21 cellular contexts compared by ENCODE assay signal in the genomic region with DNA sequence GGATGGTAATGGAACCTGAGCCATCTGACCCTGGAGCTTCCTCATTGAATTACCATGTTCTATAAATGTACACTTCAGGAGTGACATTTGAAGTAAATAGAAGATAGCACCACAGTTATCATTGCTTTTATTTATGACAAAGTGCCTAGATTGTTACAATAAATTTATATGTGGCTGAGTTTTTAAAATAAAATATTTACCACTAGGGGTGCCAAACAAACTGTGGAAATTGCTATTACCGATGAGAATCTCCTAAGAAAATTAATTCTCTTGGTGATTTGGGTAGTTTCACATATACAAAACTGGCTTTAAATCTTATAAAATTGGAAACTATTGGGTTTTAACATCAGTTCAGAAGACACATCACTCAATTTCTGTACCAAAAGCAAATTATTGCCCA. TPM values are rescaled to one million over a fixed set of nuclear protein-coding genes. Genes with fewer than 3 reads are reported as not detected.
A peak's percentile ranks its signal among the peaks of the same experiment; 100 is the strongest.
DNase-seq lines count a peak whose midpoint lies in the region; ATAC-seq and TF ChIP-seq lines count a peak whose summit lies in the region.
"Had no signal": no experiment of that assay in that cellular context is flagged by ENCODE, and none has a peak within 500 bp of the region (broad histone marks: within the 10 kb centered on the region; RNA-seq: fewer than 3 reads in every experiment).

No MANE protein-coding gene starts in this region.

- H3K36me3 ChIP-seq in KMS-11 (ENCODE audit: insufficient read depth) (no peaks in the 10 kb centered on the region), mammary epithelial cell (ENCODE audit: insufficient read depth, low read length) (no peaks in the 10 kb centered on the region), neural cell (ENCODE audit: insufficient read depth, low read length) (no peaks in the 10 kb centered on the region), H7 (replicated peaks; ENCODE audit: control insufficient read depth, insufficient read depth, low read length) (no peaks in the 10 kb centered on the region)
- H3K36me3 ChIP-seq: BLaER1 treated with 17β-estradiol and CSF1 and Interleukin-3, amounts not matched to agents 10 nM and 100 nM; pancreas; thoracic aorta had no signal

- intact Hi-C loops in mammary epithelial cell (cut with micrococcal nuclease), result loop anchor here (5.0 to 10.0 kb wide), 3 partner anchors 330 to 593 kb away; no protein-coding TSS in a partner anchor

- H3K79me2 ChIP-seq in KMS-11 (ENCODE audit: insufficient read depth, low read depth) (no peaks in the 10 kb centered on the region), mammary epithelial cell (ENCODE audit: insufficient read depth, low read length) (no peaks in the 10 kb centered on the region), neural cell (replicated peaks; ENCODE audit: insufficient read depth, low read length) (no peaks in the 10 kb centered on the region)

- no peaks in the 10 kb centered on the region for H3K9me2 ChIP-seq in neural cell (ENCODE audit: insufficient read depth, low read length)

- CTCF ChIA-PET in mammary epithelial cell (lab: Charles Lee; ENCODE audit: low non-redundant PET), result interaction anchor here (0.6 kb wide), 1 partner anchor 19 kb away, joined by 3 read pairs; no protein-coding TSS in a partner anchor

- 71% methylated on average over 1 of the region's 1 CpG for WGBS in mammary epithelial cell (ENCODE audit: low coverage, missing lambda C conversion rate)

- H3K9ac ChIP-seq in KMS-11 (no peak overlapping the region), mammary epithelial cell (ENCODE audit: insufficient read depth, low read length) (no peak overlapping the region), neural cell (ENCODE audit: low read length) (no peak overlapping the region)
- H3K9ac ChIP-seq: BLaER1 treated with 17β-estradiol and CSF1 and Interleukin-3, amounts not matched to agents 10 nM and 100 nM had no signal

- in situ Hi-C loops in mammary epithelial cell (cut with MboI; ENCODE audit: low sequenced_read_pairs in 2 of 2), result no loop called here

- H3F3A ChIP-seq in neural cell (ENCODE audit: insufficient read depth, low read length, poor library complexity, severe bottlenecking), result no peaks in the 10 kb centered on the region

- TF ChIP-seq EP300 in neural cell (conservative IDR thresholded peaks at IDR 0.05; ENCODE audit: poor library complexity, severe bottlenecking), result no peak

- H3K9me3 Mint-ChIP-seq in immature natural killer cell, result no peaks in the 10 kb centered on the region
- H3K9me3 Mint-ChIP-seq: activated CD4-positive, alpha-beta memory T cell treated with anti-CD3 and anti-CD28 coated beads for 36 hours; activated T-cell treated with anti-CD3 and anti-CD28 coated beads, Interleukin-2, amount 50 U/mL, for 4 hours had no signal

- DNase-seq in mammary epithelial cell (no peak), H7 (no peak), immature natural killer cell (no peak), NCI-H510A treated with DMSO at 0.1 percent for 48 hours (lab: John Stamatoyannopoulos, UW) (no peak)
- DNase-seq: activated CD4-positive, alpha-beta memory T cell treated with anti-CD3 and anti-CD28 coated beads for 36 hours; activated T-cell treated with anti-CD3 and anti-CD28 coated beads, Interleukin-2, amount 50 U/mL, for 4 hours; effector CD4-positive, alpha-beta T cell; left colon; mucosa of descending colon; NCI-H1436; NCI-H345; pancreas had no signal

- no peak overlapping the region for H3K27ac Mint-ChIP-seq in immature natural killer cell
- H3K27ac Mint-ChIP-seq: activated CD4-positive, alpha-beta memory T cell treated with anti-CD3 and anti-CD28 coated beads for 36 hours; activated naive CD8-positive, alpha-beta T cell had no signal

- no peak for TF ChIP-seq RAD21 in neural cell (conservative IDR thresholded peaks at IDR 0.05)

- TF ChIP-seq CTCF in C4-2B (conservative IDR thresholded peaks at IDR 0.05), result peak; percentile 61
- peak; percentile 59 for TF ChIP-seq CTCF in KMS-11 (conservative IDR thresholded peaks at IDR 0.05; ENCODE audit: low read depth, low read length)
- TF ChIP-seq CTCF in mammary epithelial cell (conservative IDR thresholded peaks at IDR 0.05 in 1 of 2, IDR thresholded peaks at IDR 0.05 in 1 of 2; ENCODE audit: extremely low read depth in 1 of 2, insufficient read depth in 1 of 2, low read depth in 1 of 2, low read length in 2 of 2), result peak; percentile 20 to 32
- TF ChIP-seq CTCF in neural cell (IDR thresholded peaks at IDR 0.05; ENCODE audit: poor library complexity, severe bottlenecking), result peak; percentile 47

- no peak for ATAC-seq in HG03045 (IDR thresholded peaks at IDR 0.05; ENCODE audit: unreplicated experiment)
- ATAC-seq: activated T-cell treated with anti-CD3 and anti-CD28 coated beads, Interleukin-2, amount 50 U/mL, for 4 hours; left colon; mucosa of descending colon; pancreas had no signal

- no TSS peak for BruUV-seq in mammary epithelial cell (replicated peaks; lab: Mats Ljungman, UMichigan)

- H3K4me3 ChIP-seq in KMS-11 (IDR thresholded peaks at IDR 0.05; ENCODE audit: insufficient read depth, low read depth, low read length) (no peak overlapping the region), mammary epithelial cell (replicated peaks in 1 of 3; ENCODE audit: insufficient read depth in 1 of 3, low read depth in 2 of 3, low read length in 3 of 3) (no peak overlapping the region), neural cell (ENCODE audit: low read length) (no peak overlapping the region), H7 (ENCODE audit: insufficient read depth, low read depth, low read length) (no peak overlapping the region)
- H3K4me3 ChIP-seq: BLaER1 treated with 17β-estradiol and CSF1 and Interleukin-3, amounts not matched to agents 10 nM and 100 nM; mucosa of descending colon; pancreas; SK-N-MC; thoracic aorta had no signal

- H3K27me3 Mint-ChIP-seq in immature natural killer cell (ENCODE audit: low read depth in 3 of 3), result peaks cover 6 to 13% (median 11%) of the 10 kb centered on the region in 3 donors

- H3K4me2 ChIP-seq in KMS-11 (no peak overlapping the region), mammary epithelial cell (ENCODE audit: insufficient read depth, low read depth, low read length) (no peak overlapping the region), neural cell (ENCODE audit: low read length) (no peak overlapping the region)
- H3K4me2 ChIP-seq: BLaER1 treated with 17β-estradiol and CSF1 and Interleukin-3, amounts not matched to agents 10 nM and 100 nM had no signal

- peaks cover 0 to 6% of the 10 kb centered on the region in 2 donors for H3K4me1 Mint-ChIP-seq in immature natural killer cell

- dilution Hi-C loops in mammary epithelial cell (cut with HindIII; ENCODE audit: low sequenced_read_pairs), result no loop called here

- H3K9me3 ChIP-seq in mammary epithelial cell (replicated peaks; ENCODE audit: insufficient read depth, low read length), result no peaks in the 10 kb centered on the region
- H3K9me3 ChIP-seq in neural cell (ENCODE audit: low read length), result no peaks in the 10 kb centered on the region
- H3K9me3 ChIP-seq: BLaER1 treated with 17β-estradiol and CSF1 and Interleukin-3, amounts not matched to agents 10 nM and 100 nM; mucosa of descending colon; pancreas; thoracic aorta had no signal

- no peaks in the 10 kb centered on the region for H3K36me3 Mint-ChIP-seq in immature natural killer cell
- H3K36me3 Mint-ChIP-seq: activated CD4-positive, alpha-beta memory T cell treated with anti-CD3 and anti-CD28 coated beads for 36 hours; activated naive CD8-positive, alpha-beta T cell had no signal

- no peaks in the 10 kb centered on the region for H4K20me1 ChIP-seq in KMS-11 (ENCODE audit: insufficient read depth)
- H4K20me1 ChIP-seq in mammary epithelial cell (ENCODE audit: insufficient read depth, low read length), result no peaks in the 10 kb centered on the region
- H4K20me1 ChIP-seq in neural cell (ENCODE audit: insufficient read depth), result no peaks in the 10 kb centered on the region

- H3K4me3 Mint-ChIP-seq in immature natural killer cell, result no peak overlapping the region
- H3K4me3 Mint-ChIP-seq: activated CD4-positive, alpha-beta memory T cell treated with anti-CD3 and anti-CD28 coated beads for 36 hours; activated naive CD8-positive, alpha-beta T cell; activated T-cell treated with anti-CD3 and anti-CD28 coated beads, Interleukin-2, amount 50 U/mL, for 4 hours had no signal

- H3K27me3 ChIP-seq in KMS-11 (ENCODE audit: insufficient read depth, low read depth) (no peaks in the 10 kb centered on the region), mammary epithelial cell (ENCODE audit: insufficient read depth, low read length) (no peaks in the 10 kb centered on the region), neural cell (ENCODE audit: insufficient read depth, low read depth, low read length) (no peaks in the 10 kb centered on the region), H7 (ENCODE audit: control insufficient read depth, insufficient read depth, low read length) (no peaks in the 10 kb centered on the region; the same call in 1 of the 2 replicates)
- H3K27me3 ChIP-seq: pancreas had no signal

- H3K4me1 ChIP-seq in KMS-11 (ENCODE audit: low read depth, poor library complexity, severe bottlenecking) (no peaks in the 10 kb centered on the region), mammary epithelial cell (ENCODE audit: insufficient read depth, low read length) (no peaks in the 10 kb centered on the region)
- H3K4me1 ChIP-seq: BLaER1 treated with 17β-estradiol and CSF1 and Interleukin-3, amounts not matched to agents 10 nM and 100 nM; pancreas had no signal

- no peak overlapping the region for H3K27ac ChIP-seq in C4-2B
- H3K27ac ChIP-seq in KMS-11, result no peak overlapping the region
- H3K27ac ChIP-seq in mammary epithelial cell (ENCODE audit: insufficient read depth, low read depth, low read length), result no peak overlapping the region
- no peak overlapping the region for H3K27ac ChIP-seq in neural cell (ENCODE audit: low read length)
- H3K27ac ChIP-seq: BLaER1 treated with 17β-estradiol and CSF1 and Interleukin-3, amounts not matched to agents 10 nM and 100 nM; pancreas; SK-N-MC; thoracic aorta had no signal

- H2AFZ ChIP-seq in KMS-11 (ENCODE audit: low read depth) (no peak overlapping the region), mammary epithelial cell (ENCODE audit: low read depth, low read length) (no peak overlapping the region), neural cell (ENCODE audit: low read depth, low read length) (no peak overlapping the region)

TF ChIP-seq in neural cell, 6 proteins besides CTCF, POLR2A, EP300 and RAD21 (continues in another document):
- TF ChIP-seq POLR2AphosphoS5 (IDR thresholded peaks at IDR 0.05) (no peak), SMC3 (conservative IDR thresholded peaks at IDR 0.05; ENCODE audit: poor library complexity) (no peak), TAF1 (IDR thresholded peaks at IDR 0.05; ENCODE audit: low read depth) (no peak)

RNA-seq across cellular contexts. Expression of gene TNR, which starts 1.4 kb away (rescaled TPM):
- total RNA-seq in mammary epithelial cell, result not detected
- polyA plus RNA-seq in mammary epithelial cell (not detected), neural cell (1.4 and 2.1 TPM in 2 replicates), immature natural killer cell (under 1 TPM in 2 of 3 donors, not detected in 1; 0.03 to 0.80 TPM)
- polyA minus RNA-seq in mammary epithelial cell (not detected), neural cell (3.9 and 5.6 TPM in 2 replicates)
- total RNA-seq in H7 (2014; rRNA removed; shearing (Covaris generic)), result not detected in 2 replicates
- total RNA-seq: activated CD4-positive, alpha-beta memory T cell treated with anti-CD3 and anti-CD28 coated beads for 36 hours; activated T-cell treated with anti-CD3 and anti-CD28 coated beads, Interleukin-2, amount 50 U/mL, for 4 hours; bronchial epithelial cell had no signal
